Comparison of ENCODE assay signal across 29 cellular contexts in the genomic region with DNA sequence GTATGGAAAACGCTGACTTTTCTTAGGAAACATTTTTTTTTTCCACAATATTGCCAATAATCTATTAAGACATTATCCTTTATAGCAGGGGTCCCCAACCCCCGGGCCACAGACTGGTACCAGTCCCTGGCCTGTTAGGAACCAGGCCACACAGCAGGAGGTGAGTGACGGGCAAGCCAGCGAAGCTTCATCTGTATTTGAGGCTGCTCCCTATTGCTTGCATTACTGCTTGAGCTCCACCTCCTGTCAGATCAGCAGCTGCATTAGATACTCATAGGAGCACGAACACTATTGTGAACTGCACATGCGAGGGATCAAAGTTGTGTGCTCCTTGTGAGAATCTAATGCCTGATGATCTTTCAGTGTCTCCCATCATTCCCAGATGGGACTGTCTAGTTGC.
"Had no signal": no experiment of that assay in that cellular context is flagged by ENCODE, and none has a peak within 500 bp of the region (broad histone marks: within the 10 kb centered on the region; RNA-seq: fewer than 3 reads in every experiment).

No MANE protein-coding gene starts in this region.

- H3K4me1 Mint-ChIP-seq: activated CD4-positive, alpha-beta T cell treated with anti-CD3 and anti-CD28 coated beads, Interleukin-2, amount 10 ng/mL, durations not matched to agents 24 days and 14 days; activated naive CD8-positive, alpha-beta T cell treated with anti-CD3 and anti-CD28 coated beads for 36 hours; activated T-helper 17 cell treated with anti-CD3 and anti-CD28 coated beads, Interleukin-2, amount 50 U/mL, for 72 hours had no signal

- H3K27ac ChIP-seq: body of pancreas, breast epithelium, PC-9, RWPE1 had no signal

- H3K27me3 Mint-ChIP-seq: activated CD4-positive, alpha-beta T cell treated with anti-CD3 and anti-CD28 coated beads, Interleukin-2, amount 10 ng/mL, durations not matched to agents 24 days and 14 days; activated CD8-positive, alpha-beta T cell treated with anti-CD3 and anti-CD28 coated beads for 36 hours; activated naive CD8-positive, alpha-beta T cell treated with anti-CD3 and anti-CD28 coated beads for 36 hours; activated T-helper 17 cell treated with anti-CD3 and anti-CD28 coated beads, Interleukin-2, amount 50 U/mL, for 72 hours had no signal

- H3K4me3 Mint-ChIP-seq: activated CD4-positive, alpha-beta T cell treated with anti-CD3 and anti-CD28 coated beads, Interleukin-2, amount 10 ng/mL, durations not matched to agents 24 days and 14 days; activated CD8-positive, alpha-beta T cell treated with anti-CD3 and anti-CD28 coated beads for 36 hours; activated naive CD8-positive, alpha-beta T cell treated with anti-CD3 and anti-CD28 coated beads for 36 hours; activated T-cell treated with anti-CD3 and anti-CD28 coated beads, Interleukin-2, amount 50 U/mL, for 72 hours; activated T-helper 17 cell treated with anti-CD3 and anti-CD28 coated beads, Interleukin-2, amount 50 U/mL, for 72 hours had no signal

- H3K9me3 ChIP-seq: body of pancreas, breast epithelium, MG63 had no signal

- ATAC-seq: activated CD8-positive, alpha-beta T cell treated with anti-CD3 and anti-CD28 coated beads for 36 hours; activated T-cell treated with anti-CD3 and anti-CD28 coated beads, Interleukin-2, amount 50 U/mL, for 72 hours; activated T-helper 17 cell treated with anti-CD3 and anti-CD28 coated beads, Interleukin-2, amount 50 U/mL, for 72 hours; body of pancreas; Right ventricle myocardium inferior had no signal

- H3K4me1 ChIP-seq: body of pancreas, breast epithelium had no signal

- H3K4me3 ChIP-seq: body of pancreas, breast epithelium, MG63, PC-9 had no signal

- H3K9me3 Mint-ChIP-seq: activated CD4-positive, alpha-beta T cell treated with anti-CD3 and anti-CD28 coated beads, Interleukin-2, amount 10 ng/mL, durations not matched to agents 24 days and 14 days; activated CD8-positive, alpha-beta T cell treated with anti-CD3 and anti-CD28 coated beads for 36 hours; activated naive CD8-positive, alpha-beta T cell treated with anti-CD3 and anti-CD28 coated beads for 36 hours had no signal

- H3K36me3 ChIP-seq: breast epithelium, MG63 had no signal

- H3K36me3 Mint-ChIP-seq: activated naive CD8-positive, alpha-beta T cell treated with anti-CD3 and anti-CD28 coated beads for 36 hours had no signal

- H3K27me3 ChIP-seq: body of pancreas, breast epithelium, MG63 had no signal

- DNase-seq: activated CD4-positive, alpha-beta T cell treated with anti-CD3 and anti-CD28 coated beads, Interleukin-2, amount 10 ng/mL, durations not matched to agents 24 days and 14 days; activated CD4-positive, alpha-beta T cell treated with anti-CD3 and anti-CD28 coated beads, Interleukin-2, amount 50 U/mL, for 4 hours; activated CD8-positive, alpha-beta T cell treated with anti-CD3 and anti-CD28 coated beads for 36 hours; activated effector memory CD4-positive, alpha-beta T cell treated with anti-CD3 and anti-CD28 coated beads, Interleukin-2, amount 50 U/mL, for 16 hours; activated naive CD4-positive, alpha-beta T cell; activated naive CD4-positive, alpha-beta T cell treated with anti-CD3 and anti-CD28 coated beads, Interleukin-2, amount 50 U/mL, for 16 hours; activated naive CD8-positive, alpha-beta T cell treated with anti-CD3 and anti-CD28 coated beads for 36 hours; activated T-cell treated with anti-CD3 and anti-CD28 coated beads, Interleukin-2, amount 50 U/mL, for 1 hour; activated T-cell treated with anti-CD3 and anti-CD28 coated beads, Interleukin-2, amount 50 U/mL, for 72 hours; amygdala; body of pancreas; Kasumi-1; KG1; MG63; NCI-H1092; NCI-H1436 treated with DMSO at 0.1 percent for 48 hours; NCI-H1694 treated with DMSO at 0.1 percent for 48 hours; NCI-H2029; NCI-H2107; NCI-H2171; NCI-H510A; NCI-H526 treated with DMSO at 0.1 percent for 48 hours; PC-9; SW 1271; T1000 had no signal

- H3K27ac Mint-ChIP-seq: activated CD4-positive, alpha-beta T cell treated with anti-CD3 and anti-CD28 coated beads, Interleukin-2, amount 10 ng/mL, durations not matched to agents 24 days and 14 days; activated CD8-positive, alpha-beta T cell treated with anti-CD3 and anti-CD28 coated beads for 36 hours; activated naive CD8-positive, alpha-beta T cell treated with anti-CD3 and anti-CD28 coated beads for 36 hours; activated T-cell treated with anti-CD3 and anti-CD28 coated beads, Interleukin-2, amount 50 U/mL, for 72 hours; activated T-helper 17 cell treated with anti-CD3 and anti-CD28 coated beads, Interleukin-2, amount 50 U/mL, for 72 hours had no signal
